ENCODE assay signal across 27 cellular contexts in the genomic region with DNA sequence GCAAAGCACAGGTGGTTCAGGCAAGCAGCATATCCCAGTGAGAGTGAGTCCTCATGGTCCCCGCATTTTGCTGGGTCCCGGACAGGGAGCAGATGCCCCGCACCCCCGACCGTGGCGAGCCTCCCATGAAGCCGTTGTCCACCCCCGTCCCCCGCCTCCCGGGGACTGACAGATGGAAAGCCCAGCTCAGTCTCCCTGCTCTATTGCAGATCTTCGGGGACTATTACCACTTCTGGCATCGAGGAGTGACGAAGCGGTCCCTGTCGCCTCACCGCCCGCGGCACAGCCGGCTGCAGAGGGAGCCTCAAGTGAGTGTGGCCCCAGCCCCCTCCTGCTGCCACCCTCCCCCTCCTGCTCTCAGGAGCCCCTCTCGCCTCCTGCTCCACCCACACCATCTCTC. TPM values are rescaled to one million over a fixed set of nuclear protein-coding genes. Genes with fewer than 3 reads are reported as not detected.
DNase-seq lines count a peak whose midpoint lies in the region; ATAC-seq and TF ChIP-seq lines count a peak whose summit lies in the region.
"Had no signal": no experiment of that assay in that cellular context is flagged by ENCODE, and none has a peak within 500 bp of the region (broad histone marks: within the 10 kb centered on the region; RNA-seq: fewer than 3 reads in every experiment).

No MANE protein-coding gene starts in this region.

- H3K36me3 ChIP-seq in WERI-Rb-1, result no peaks in the 10 kb centered on the region

- H3K9me3 Mint-ChIP-seq in activated T-cell treated with anti-CD3 and anti-CD28 coated beads, Interleukin-2, amount 50 U/mL, for 72 hours, result no peaks in the 10 kb centered on the region
- H3K9me3 Mint-ChIP-seq in chondrocyte (ENCODE audit: low read depth) (no peaks in the 10 kb centered on the region), progenitor cell of endocrine pancreas (ENCODE audit: low read depth) (no peaks in the 10 kb centered on the region)
- H3K9me3 Mint-ChIP-seq: activated B cell treated with CpG ODN at 0.5 μM for 24 hours; activated naive CD4-positive, alpha-beta T cell treated with anti-CD3 and anti-CD28 coated beads, Interleukin-2, amount 10 ng/mL, durations not matched to agents 7 days and 5 days; CD4-positive, alpha-beta memory T cell; naive B cell had no signal

- H3K27ac ChIP-seq in WERI-Rb-1, result no peak overlapping the region
- H3K27ac ChIP-seq: lower lobe of right lung had no signal

- H3K4me3 Mint-ChIP-seq in activated T-cell treated with anti-CD3 and anti-CD28 coated beads, Interleukin-2, amount 50 U/mL, for 72 hours, result peak overlapping the region; percentile 44 to 76
- H3K4me3 Mint-ChIP-seq in chondrocyte (ENCODE audit: unreplicated experiment), result no peak overlapping the region
- H3K4me3 Mint-ChIP-seq in progenitor cell of endocrine pancreas (ENCODE audit: low read depth), result no peak overlapping the region
- H3K4me3 Mint-ChIP-seq: activated B cell treated with CpG ODN at 0.5 μM for 24 hours; activated naive CD4-positive, alpha-beta T cell treated with anti-CD3 and anti-CD28 coated beads, Interleukin-2, amount 10 ng/mL, durations not matched to agents 7 days and 5 days; CD4-positive, alpha-beta memory T cell had no signal

- no peaks in the 10 kb centered on the region for H3K9me3 ChIP-seq in WERI-Rb-1 (ENCODE audit: severe bottlenecking)
- H3K9me3 ChIP-seq: lower lobe of right lung had no signal

- no peak for DNase-seq in activated T-cell treated with anti-CD3 and anti-CD28 coated beads, Interleukin-2, amount 50 U/mL, for 72 hours
- DNase-seq in activated T-cell treated with anti-CD3 and anti-CD28 coated beads, Interleukin-2, amount 50 U/mL, for 48 hours, result no peak
- peak; percentile 50 for DNase-seq in WERI-Rb-1
- peak; percentile 89 for DNase-seq in chondrocyte (ENCODE audit: low spot score)
- no peak for DNase-seq in progenitor cell of endocrine pancreas (ENCODE audit: low spot score, unreplicated experiment)
- DNase-seq in SW 1271 (lab: John Stamatoyannopoulos, UW), result no peak
- DNase-seq: activated B cell treated with CpG ODN at 0.5 μM for 24 hours; activated CD4-positive, alpha-beta T cell treated with anti-CD3 and anti-CD28 coated beads, Interleukin-2, amount 50 U/mL, for 48 hours; activated naive CD4-positive, alpha-beta T cell treated with anti-CD3 and anti-CD28 coated beads, Interleukin-2, amount 10 ng/mL, durations not matched to agents 7 days and 5 days; activated T-cell treated with anti-CD3 and anti-CD28 coated beads for 4 hours; amygdala; CD4-positive, alpha-beta memory T cell; effector CD4-positive, alpha-beta T cell; hippocampal formation; IMR-90; lower lobe of right lung; midbrain; naive B cell; NCI-H146; NCI-H226; NCI-H526 treated with DMSO at 0.1 percent for 48 hours; SIG-M5; stimulated activated CD4-positive, alpha-beta T cell treated with anti-CD3 and anti-CD28 coated beads, Interleukin-15, amount 100 ng/mL, for 24 hours; stimulated activated naive CD4-positive, alpha-beta T cell had no signal

- peaks cover 28 to 39% of the 10 kb centered on the region in 2 donors for H3K36me3 Mint-ChIP-seq in activated T-cell treated with anti-CD3 and anti-CD28 coated beads, Interleukin-2, amount 50 U/mL, for 72 hours (ENCODE audit: insufficient read depth in 2 of 2)
- H3K36me3 Mint-ChIP-seq in chondrocyte (ENCODE audit: low read depth) (peaks cover 23% of the 10 kb centered on the region), progenitor cell of endocrine pancreas (ENCODE audit: insufficient read depth) (peaks cover 23% of the 10 kb centered on the region)

- H3K4me1 Mint-ChIP-seq in activated T-cell treated with anti-CD3 and anti-CD28 coated beads, Interleukin-2, amount 50 U/mL, for 72 hours (ENCODE audit: low read depth), result peaks cover 68% of the 10 kb centered on the region
- H3K4me1 Mint-ChIP-seq in chondrocyte (ENCODE audit: low read depth) (peaks cover 24% of the 10 kb centered on the region), progenitor cell of endocrine pancreas (ENCODE audit: low read depth) (peaks cover 29% of the 10 kb centered on the region)

- peaks cover 9% of the 10 kb centered on the region for H3K27me3 ChIP-seq in WERI-Rb-1 (ENCODE audit: insufficient read depth, low read depth, severe bottlenecking)

- TF ChIP-seq CTCF in WERI-Rb-1 (IDR thresholded peaks at IDR 0.05; ENCODE audit: low read depth, low read length) (no peak), chondrocyte (IDR thresholded peaks at IDR 0.05) (no peak), progenitor cell of endocrine pancreas (IDR thresholded peaks at IDR 0.05; ENCODE audit: unreplicated experiment) (no peak)

- H3K27me3 Mint-ChIP-seq in activated T-cell treated with anti-CD3 and anti-CD28 coated beads, Interleukin-2, amount 50 U/mL, for 72 hours (ENCODE audit: low read depth), result no peaks in the 10 kb centered on the region
- H3K27me3 Mint-ChIP-seq in chondrocyte (ENCODE audit: low read depth), result no peaks in the 10 kb centered on the region
- H3K27me3 Mint-ChIP-seq in progenitor cell of endocrine pancreas, result no peaks in the 10 kb centered on the region
- H3K27me3 Mint-ChIP-seq: activated B cell treated with CpG ODN at 0.5 μM for 24 hours; activated naive CD4-positive, alpha-beta T cell treated with anti-CD3 and anti-CD28 coated beads, Interleukin-2, amount 10 ng/mL, durations not matched to agents 7 days and 5 days; CD4-positive, alpha-beta memory T cell; naive B cell had no signal

- no peak overlapping the region; the same call in 1 of the 2 replicates for H3K4me3 ChIP-seq in WERI-Rb-1 (ENCODE audit: low read depth, low read length)
- H3K4me3 ChIP-seq: lower lobe of right lung had no signal

- no peak for ATAC-seq in activated T-cell treated with anti-CD3 and anti-CD28 coated beads, Interleukin-2, amount 50 U/mL, for 72 hours (replicated peaks in 1 of 2)
- ATAC-seq in HG03159 (IDR thresholded peaks at IDR 0.05; ENCODE audit: unreplicated experiment), result no peak
- no peak for ATAC-seq in GM21423 (IDR thresholded peaks at IDR 0.05; ENCODE audit: unreplicated experiment)
- ATAC-seq: lower lobe of right lung, Panc1 had no signal

- peak overlapping the region; percentile 91 for H3K27ac Mint-ChIP-seq in activated T-cell treated with anti-CD3 and anti-CD28 coated beads, Interleukin-2, amount 50 U/mL, for 72 hours
- H3K27ac Mint-ChIP-seq in chondrocyte (ENCODE audit: unreplicated experiment) (no peak overlapping the region), progenitor cell of endocrine pancreas (peak overlapping the region; percentile 56)
- H3K27ac Mint-ChIP-seq: activated B cell treated with CpG ODN at 0.5 μM for 24 hours; activated naive CD4-positive, alpha-beta T cell treated with anti-CD3 and anti-CD28 coated beads, Interleukin-2, amount 10 ng/mL, durations not matched to agents 7 days and 5 days had no signal

RNA-seq across cellular contexts. Expression of a gene that starts 7.7 kb away (rescaled TPM):
- 100 to 1,000 TPM; 604 to 721 TPM for total RNA-seq in activated T-cell treated with anti-CD3 and anti-CD28 coated beads, Interleukin-2, amount 50 U/mL, for 72 hours
- 66.2 to 118 TPM (median 71.1 TPM) in 3 replicates for total RNA-seq in chondrocyte
- 64.1 and 64.8 TPM in 2 replicates for total RNA-seq in progenitor cell of endocrine pancreas

RNA-seq across cellular contexts. Expression of a gene that starts 8.3 kb away (rescaled TPM):
- 10 to 100 TPM; 68.3 to 81.5 TPM for total RNA-seq in activated T-cell treated with anti-CD3 and anti-CD28 coated beads, Interleukin-2, amount 50 U/mL, for 72 hours
- total RNA-seq in chondrocyte (2.4 to 2.7 TPM (median 2.4 TPM) in 3 replicates), progenitor cell of endocrine pancreas (13.8 and 16.2 TPM in 2 replicates)

RNA-seq across cellular contexts. Expression of a gene that starts 27.1 kb away (rescaled TPM):
- total RNA-seq in activated T-cell treated with anti-CD3 and anti-CD28 coated beads, Interleukin-2, amount 50 U/mL, for 72 hours, result 100 to 1,000 TPM; 159 to 190 TPM
- total RNA-seq in chondrocyte, result 49.4 to 57.0 TPM (median 51.4 TPM) in 3 replicates
- total RNA-seq in progenitor cell of endocrine pancreas, result 111 and 117 TPM in 2 replicates

RNA-seq across cellular contexts. Expression of a gene that starts 56.3 kb away (rescaled TPM):
- total RNA-seq in activated T-cell treated with anti-CD3 and anti-CD28 coated beads, Interleukin-2, amount 50 U/mL, for 72 hours, result 10 to 100 TPM; 37.6 to 53.7 TPM
- total RNA-seq in chondrocyte, result 10.5 to 12.2 TPM (median 10.8 TPM) in 3 replicates
- 14.5 and 16.6 TPM in 2 replicates for total RNA-seq in progenitor cell of endocrine pancreas

RNA-seq across cellular contexts. Expression of a gene that starts 59.0 kb away (rescaled TPM):
- total RNA-seq in activated T-cell treated with anti-CD3 and anti-CD28 coated beads, Interleukin-2, amount 50 U/mL, for 72 hours, result 10 to 100 TPM; 65.9 to 76.8 TPM
- total RNA-seq in chondrocyte (70.9 to 85.7 TPM (median 73.2 TPM) in 3 replicates), progenitor cell of endocrine pancreas (83.4 and 90.6 TPM in 2 replicates)

Comparison
In these comparisons a context has a peak if more than half of its experiments do, and no peak if none do; other contexts are left out.
1. DNase-seq: peak in WERI-Rb-1 (single experiment) and chondrocyte (single experiment); none in activated T-cell treated with anti-CD3 and anti-CD28 coated beads, Interleukin-2, amount 50 U/mL, for 72 hours (0 of 2), activated T-cell treated with anti-CD3 and anti-CD28 coated beads, Interleukin-2, amount 50 U/mL, for 48 hours (0 of 2), progenitor cell of endocrine pancreas (single experiment) and SW 1271 (0 of 2).
2. H3K4me3 Mint-ChIP-seq: peak in activated T-cell treated with anti-CD3 and anti-CD28 coated beads, Interleukin-2, amount 50 U/mL, for 72 hours (2 of 2); none in chondrocyte (single experiment) and progenitor cell of endocrine pancreas (single experiment).